1 cellular context compared by ENCODE assay signal in the genomic region with DNA sequence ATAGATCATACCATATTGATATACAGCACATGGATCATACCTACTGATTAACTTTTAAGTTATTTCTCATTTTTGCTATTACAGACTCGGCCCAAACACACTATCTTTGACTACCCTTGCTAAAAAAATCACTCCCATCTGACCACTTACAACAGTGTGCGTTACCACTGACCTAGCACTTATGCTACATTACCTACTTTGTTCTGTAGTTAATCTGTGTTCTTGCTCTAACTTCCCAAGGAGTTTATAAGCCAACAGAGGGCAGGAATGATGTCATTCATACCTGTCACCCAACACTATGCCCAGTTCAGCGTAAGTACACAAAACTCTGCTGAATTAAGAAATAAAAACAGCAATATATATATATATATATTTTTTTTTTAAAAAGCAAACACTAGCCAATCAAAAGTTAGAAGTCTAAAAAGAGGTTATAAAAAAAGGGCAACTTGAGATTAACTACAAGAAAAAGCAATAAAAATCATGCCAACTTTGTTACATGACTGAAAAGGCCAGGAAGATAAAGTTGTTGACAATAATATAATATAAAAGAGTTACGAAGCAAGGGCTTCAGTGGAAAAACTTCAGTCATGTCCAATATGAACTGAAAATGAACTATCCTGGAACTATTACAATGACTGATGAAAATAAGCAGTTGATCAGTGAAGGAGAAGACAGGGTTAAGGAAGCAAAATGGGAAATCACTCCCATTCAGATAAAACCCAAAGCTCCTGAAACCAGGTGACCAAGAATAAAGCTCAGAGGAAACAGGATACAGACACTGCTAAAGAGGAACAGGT.
A peak's percentile ranks its signal among the peaks of the same experiment; 100 is the strongest.
TF ChIP-seq lines count a peak whose summit lies in the region.

No MANE protein-coding gene starts in this region.

TF ChIP-seq in HepG2, 621 proteins besides CTCF, POLR2A, EP300 and RAD21:
- TF ChIP-seq ATF7 (IDR thresholded peaks at IDR 0.05): peak; percentile 17; the same call in 1 of the 2 replicates
- TF ChIP-seq ATF7 (CRISPR knock-in tag; IDR thresholded peaks at IDR 0.05): no peak
- TF ChIP-seq, protein P1, sequence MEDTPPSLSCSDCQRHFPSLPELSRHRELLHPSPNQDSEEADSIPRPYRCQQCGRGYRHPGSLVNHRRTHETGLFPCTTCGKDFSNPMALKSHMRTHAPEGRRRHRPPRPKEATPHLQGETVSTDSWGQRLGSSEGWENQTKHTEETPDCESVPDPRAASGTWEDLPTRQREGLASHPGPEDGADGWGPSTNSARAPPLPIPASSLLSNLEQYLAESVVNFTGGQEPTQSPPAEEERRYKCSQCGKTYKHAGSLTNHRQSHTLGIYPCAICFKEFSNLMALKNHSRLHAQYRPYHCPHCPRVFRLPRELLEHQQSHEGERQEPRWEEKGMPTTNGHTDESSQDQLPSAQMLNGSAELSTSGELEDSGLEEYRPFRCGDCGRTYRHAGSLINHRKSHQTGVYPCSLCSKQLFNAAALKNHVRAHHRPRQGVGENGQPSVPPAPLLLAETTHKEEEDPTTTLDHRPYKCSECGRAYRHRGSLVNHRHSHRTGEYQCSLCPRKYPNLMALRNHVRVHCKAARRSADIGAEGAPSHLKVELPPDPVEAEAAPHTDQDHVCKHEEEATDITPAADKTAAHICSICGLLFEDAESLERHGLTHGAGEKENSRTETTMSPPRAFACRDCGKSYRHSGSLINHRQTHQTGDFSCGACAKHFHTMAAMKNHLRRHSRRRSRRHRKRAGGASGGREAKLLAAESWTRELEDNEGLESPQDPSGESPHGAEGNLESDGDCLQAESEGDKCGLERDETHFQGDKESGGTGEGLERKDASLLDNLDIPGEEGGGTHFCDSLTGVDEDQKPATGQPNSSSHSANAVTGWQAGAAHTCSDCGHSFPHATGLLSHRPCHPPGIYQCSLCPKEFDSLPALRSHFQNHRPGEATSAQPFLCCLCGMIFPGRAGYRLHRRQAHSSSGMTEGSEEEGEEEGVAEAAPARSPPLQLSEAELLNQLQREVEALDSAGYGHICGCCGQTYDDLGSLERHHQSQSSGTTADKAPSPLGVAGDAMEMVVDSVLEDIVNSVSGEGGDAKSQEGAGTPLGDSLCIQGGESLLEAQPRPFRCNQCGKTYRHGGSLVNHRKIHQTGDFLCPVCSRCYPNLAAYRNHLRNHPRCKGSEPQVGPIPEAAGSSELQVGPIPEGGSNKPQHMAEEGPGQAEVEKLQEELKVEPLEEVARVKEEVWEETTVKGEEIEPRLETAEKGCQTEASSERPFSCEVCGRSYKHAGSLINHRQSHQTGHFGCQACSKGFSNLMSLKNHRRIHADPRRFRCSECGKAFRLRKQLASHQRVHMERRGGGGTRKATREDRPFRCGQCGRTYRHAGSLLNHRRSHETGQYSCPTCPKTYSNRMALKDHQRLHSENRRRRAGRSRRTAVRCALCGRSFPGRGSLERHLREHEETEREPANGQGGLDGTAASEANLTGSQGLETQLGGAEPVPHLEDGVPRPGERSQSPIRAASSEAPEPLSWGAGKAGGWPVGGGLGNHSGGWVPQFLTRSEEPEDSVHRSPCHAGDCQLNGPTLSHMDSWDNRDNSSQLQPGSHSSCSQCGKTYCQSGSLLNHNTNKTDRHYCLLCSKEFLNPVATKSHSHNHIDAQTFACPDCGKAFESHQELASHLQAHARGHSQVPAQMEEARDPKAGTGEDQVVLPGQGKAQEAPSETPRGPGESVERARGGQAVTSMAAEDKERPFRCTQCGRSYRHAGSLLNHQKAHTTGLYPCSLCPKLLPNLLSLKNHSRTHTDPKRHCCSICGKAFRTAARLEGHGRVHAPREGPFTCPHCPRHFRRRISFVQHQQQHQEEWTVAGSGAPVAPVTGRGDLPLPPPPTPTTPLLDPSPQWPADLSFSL (CRISPR knock-in tag; IDR thresholded peaks at IDR 0.05): no peak
